21 cellular contexts compared by ENCODE assay signal in the genomic region with DNA sequence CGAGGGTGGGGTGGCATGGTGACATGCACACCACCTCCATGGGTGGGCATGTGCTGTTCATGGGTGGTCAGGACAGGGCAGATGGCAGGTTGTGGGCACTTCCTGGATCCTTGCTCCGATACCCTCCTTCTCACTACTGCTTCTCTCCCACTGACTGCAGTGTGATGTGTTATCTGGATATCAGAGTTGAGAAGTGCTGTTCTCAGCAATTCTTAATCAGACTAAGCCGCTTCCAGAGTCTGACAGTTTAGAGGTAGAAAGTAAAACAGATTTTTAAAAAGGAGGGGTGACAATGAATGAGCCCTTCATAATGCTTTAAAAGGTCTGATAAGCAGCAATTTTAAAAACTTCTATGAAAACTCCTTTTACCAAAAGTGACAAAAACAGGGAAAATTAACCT. TPM values are rescaled to one million over a fixed set of nuclear protein-coding genes. Genes with fewer than 3 reads are reported as not detected.
DNase-seq lines count a peak whose midpoint lies in the region; ATAC-seq, FAIRE-seq and TF ChIP-seq lines count a peak whose summit lies in the region.
"Had no signal": no experiment of that assay in that cellular context is flagged by ENCODE, and none has a peak within 500 bp of the region (broad histone marks: within the 10 kb centered on the region; RNA-seq: fewer than 3 reads in every experiment).

No MANE protein-coding gene starts in this region.

- peaks cover 10% of the 10 kb centered on the region for H3K4me1 Mint-ChIP-seq in activated T-helper 17 cell treated with anti-CD3 and anti-CD28 coated beads, Interleukin-2, amount 50 U/mL, for 72 hours
- no peaks in the 10 kb centered on the region for H3K4me1 Mint-ChIP-seq in progenitor cell of endocrine pancreas (ENCODE audit: low read depth)
- H3K4me1 Mint-ChIP-seq: CD4-positive, alpha-beta memory T cell had no signal

- H2AFZ ChIP-seq in HepG2 (ENCODE audit: low read length): no peak overlapping the region
- H2AFZ ChIP-seq: GM23248 had no signal

- no peaks in the 10 kb centered on the region for H3K9me3 ChIP-seq in HepG2 (ENCODE audit: low read length)
- no peaks in the 10 kb centered on the region for H3K9me3 ChIP-seq in right lobe of liver
- H3K9me3 ChIP-seq in right cardiac atrium (ENCODE audit: control insufficient read depth, low read length): no peaks in the 10 kb centered on the region

- H4K20me1 ChIP-seq in HepG2 (ENCODE audit: insufficient read depth, low read length): no peaks in the 10 kb centered on the region

- H3K79me2 ChIP-seq in HepG2 (ENCODE audit: insufficient read depth, low read length): no peaks in the 10 kb centered on the region

- POLR2A ChIA-PET in HepG2 (lab: Yijun Ruan, JAX) (no interaction called here), RWPE1 (lab: Yijun Ruan, JAX; ENCODE audit: low non-redundant PET) (no interaction called here)

- TF ChIP-seq POLR2A in HepG2 (IDR thresholded peaks at IDR 0.05; ENCODE audit: insufficient read depth in 1 of 2, low read depth in 2 of 2, low read length in 2 of 2) (no peak), right lobe of liver (IDR thresholded peaks at IDR 0.05) (no peak)

- no peak overlapping the region for H3K4me2 ChIP-seq in HepG2 (ENCODE audit: low read depth, low read length)

- no peak for FAIRE-seq in HepG2 (lab: Jason Lieb, UNC)
- FAIRE-seq: GM12892, H1 had no signal

- no peaks in the 10 kb centered on the region for H3K9me3 Mint-ChIP-seq in activated T-helper 17 cell treated with anti-CD3 and anti-CD28 coated beads, Interleukin-2, amount 50 U/mL, for 72 hours
- H3K9me3 Mint-ChIP-seq in progenitor cell of endocrine pancreas (ENCODE audit: low read depth): no peaks in the 10 kb centered on the region
- H3K9me3 Mint-ChIP-seq: CD4-positive, alpha-beta memory T cell had no signal

- H3K27me3 Mint-ChIP-seq in activated T-helper 17 cell treated with anti-CD3 and anti-CD28 coated beads, Interleukin-2, amount 50 U/mL, for 72 hours: no peaks in the 10 kb centered on the region
- H3K27me3 Mint-ChIP-seq in progenitor cell of endocrine pancreas: no peaks in the 10 kb centered on the region
- H3K27me3 Mint-ChIP-seq: CD4-positive, alpha-beta memory T cell had no signal

- TF ChIP-seq EP300 in HepG2 (IDR thresholded peaks at IDR 0.05; ENCODE audit: low read depth in 2 of 2, low read length in 2 of 2): no peak
- TF ChIP-seq EP300 in HepG2 (CRISPR knock-in tag; IDR thresholded peaks at IDR 0.05; ENCODE audit: borderline replicate concordance): no peak

- TF ChIP-seq RAD21 in HepG2 (CRISPR knock-in tag; IDR thresholded peaks at IDR 0.05): no peak

- WGBS in HepG2 (ENCODE audit: low lambda C conversion rate): 100% methylated on average over 3 of the region's 3 CpGs
- 73% methylated on average over 2 of the region's 3 CpGs for WGBS in right lobe of liver (ENCODE audit: insufficient coverage, low coverage, low lambda C conversion rate, missing lambda C conversion rate)
- WGBS in right cardiac atrium: 98% methylated on average over 3 of the region's 3 CpGs

- CTCF ChIA-PET in HepG2 (lab: Yijun Ruan, JAX; ENCODE audit: low intra/inter-chr PET ratio, low total read pairs): no interaction called here
- CTCF ChIA-PET in RWPE1 (lab: Yijun Ruan, JAX): no interaction called here

- H3K4me3 ChIP-seq in HepG2 (replicated peaks in 1 of 3; ENCODE audit: insufficient read depth in 1 of 3, low read depth in 2 of 3, low read length in 3 of 3) (no peak overlapping the region), right lobe of liver (no peak overlapping the region), right cardiac atrium (ENCODE audit: low read length) (no peak overlapping the region)
- H3K4me3 ChIP-seq: GM23248 had no signal

- no peaks in the 10 kb centered on the region for H3K27me3 ChIP-seq in HepG2 (ENCODE audit: control insufficient read depth in 1 of 2, insufficient read depth in 2 of 2, low read length in 2 of 2)
- no peaks in the 10 kb centered on the region for H3K27me3 ChIP-seq in right lobe of liver
- no peaks in the 10 kb centered on the region for H3K27me3 ChIP-seq in right cardiac atrium (ENCODE audit: control insufficient read depth, insufficient read depth)

- DNase-seq in HepG2 (ENCODE audit: low spot score) (no peak), right lobe of liver (no peak), progenitor cell of endocrine pancreas (ENCODE audit: low spot score, unreplicated experiment) (no peak), RWPE1 (ENCODE audit: low spot score) (no peak), right cardiac atrium (no peak), globus pallidus (ENCODE audit: low spot score) (no peak)
- DNase-seq: 8988T; C1 segment of cervical spinal cord; Calu3; CD4-positive, alpha-beta memory T cell; COR-L47; DMS53; DMS79 treated with DMSO at 0.1 percent for 48 hours; GF-D8; GM23248; H7; HCEC 1CT had no signal

- H3K4me1 ChIP-seq in HepG2 (ENCODE audit: insufficient read depth, low read length) (no peaks in the 10 kb centered on the region), right lobe of liver (peaks cover 0 to 4% (median 0%) of the 10 kb centered on the region in 4 donors), right cardiac atrium (ENCODE audit: control insufficient read depth, insufficient read depth, low read length) (no peaks in the 10 kb centered on the region)

- no peak overlapping the region for H3K27ac ChIP-seq in HepG2 (ENCODE audit: extremely low read length, insufficient read depth, low read length)
- H3K27ac ChIP-seq in right lobe of liver: no peak overlapping the region
- H3K27ac ChIP-seq in RWPE1: no peak overlapping the region
- H3K27ac ChIP-seq in right cardiac atrium (ENCODE audit: low read length): no peak overlapping the region
- H3K27ac ChIP-seq: GM23248 had no signal

- H3K27ac Mint-ChIP-seq in activated T-helper 17 cell treated with anti-CD3 and anti-CD28 coated beads, Interleukin-2, amount 50 U/mL, for 72 hours: peak overlapping the region; percentile 59
- peak overlapping the region; percentile 31 for H3K27ac Mint-ChIP-seq in progenitor cell of endocrine pancreas

- TF ChIP-seq CTCF in HepG2 (CRISPR knock-in tag; IDR thresholded peaks at IDR 0.05): no peak
- TF ChIP-seq CTCF in right lobe of liver (IDR thresholded peaks at IDR 0.05): no peak
- no peak for TF ChIP-seq CTCF in progenitor cell of endocrine pancreas (IDR thresholded peaks at IDR 0.05; ENCODE audit: unreplicated experiment)
- TF ChIP-seq CTCF in RWPE1 (conservative IDR thresholded peaks at IDR 0.05; ENCODE audit: low read depth): no peak

- no peak for ATAC-seq in HepG2
- ATAC-seq in right lobe of liver: no peak
- no peak for ATAC-seq in activated T-helper 17 cell treated with anti-CD3 and anti-CD28 coated beads, Interleukin-2, amount 50 U/mL, for 72 hours (replicated peaks)
- no peak for ATAC-seq in right cardiac atrium

- no TSS peak for BruUV-seq in HepG2 (replicated peaks; lab: Mats Ljungman, UMichigan)

- peaks cover 100% of the 10 kb centered on the region for H3K36me3 Mint-ChIP-seq in activated T-helper 17 cell treated with anti-CD3 and anti-CD28 coated beads, Interleukin-2, amount 50 U/mL, for 72 hours (ENCODE audit: low read depth)
- peaks cover 33% of the 10 kb centered on the region for H3K36me3 Mint-ChIP-seq in progenitor cell of endocrine pancreas (ENCODE audit: insufficient read depth)

- no peak overlapping the region for H3K9ac ChIP-seq in HepG2 (ENCODE audit: insufficient read depth, low read depth, low read length)
- H3K9ac ChIP-seq: GM23248 had no signal

- no peak overlapping the region for H3K4me3 Mint-ChIP-seq in activated T-helper 17 cell treated with anti-CD3 and anti-CD28 coated beads, Interleukin-2, amount 50 U/mL, for 72 hours
- no peak overlapping the region for H3K4me3 Mint-ChIP-seq in progenitor cell of endocrine pancreas (ENCODE audit: low read depth)
- H3K4me3 Mint-ChIP-seq: CD4-positive, alpha-beta memory T cell had no signal

- intact Hi-C loops in HepG2 (cut with micrococcal nuclease; ENCODE audit: unreplicated experiment) (no loop called here), right lobe of liver (cut with DNase I) (no loop called here), right cardiac atrium (cut with DNase I) (loop anchor here in 1 of 4 donors (10.0 kb wide), 1 partner anchor 175 kb away; no protein-coding TSS in a partner anchor)

- peaks cover 18 to 62% of the 10 kb centered on the region in 2 experiments; a peak in 4 of 5 replicates for H3K36me3 ChIP-seq in HepG2 (replicated peaks in 1 of 2; ENCODE audit: control insufficient read depth in 1 of 2, insufficient read depth in 2 of 2, low read length in 2 of 2)
- H3K36me3 ChIP-seq in right lobe of liver: peaks cover 0 to 62% (median 13%) of the 10 kb centered on the region in 4 donors

- in situ Hi-C loops in HepG2 (cut with HindIII; ENCODE audit: extremely low pct_ligation_motif_present, low pct_unique_long_range_greater_than_20kb): no loop called here

TF ChIP-seq in HepG2, 621 proteins besides CTCF, POLR2A, EP300 and RAD21 (continues in another document):
- TF ChIP-seq MAFF (IDR thresholded peaks at IDR 0.05; ENCODE audit: low read depth, low read length): peak; percentile 73

RNA-seq across cellular contexts. Expression of a gene that starts 33.9 kb away (rescaled TPM):
- not detected in 2 replicates for total RNA-seq in HepG2 (2016; rRNA removed; fragmentation: Illumina TruSeq; extraction: Trizol)
- total RNA-seq in HepG2 (2016; cell fraction: cytosol; rRNA removed; fragmentation: Illumina TruSeq; extraction: Trizol; ENCODE audit: low read depth): not detected in 2 replicates
- not detected in 2 replicates for total RNA-seq in HepG2 (2016; cell fraction: insoluble cytoplasmic fraction; rRNA removed; fragmentation: Illumina TruSeq; extraction: Trizol)
- not detected in 2 replicates for total RNA-seq in HepG2 (2016; cell fraction: membrane; rRNA removed; fragmentation: Illumina TruSeq; extraction: Trizol)
- not detected in 2 replicates for total RNA-seq in HepG2 (2016; cell fraction: nucleus; rRNA removed; fragmentation: Illumina TruSeq; extraction: Trizol)
- not detected in 2 replicates for polyA plus RNA-seq in HepG2 (2011; rRNA removed)
- not detected in 2 replicates for polyA plus RNA-seq in HepG2 (2011; cell fraction: cytosol; rRNA removed)
- polyA plus RNA-seq in HepG2 (2011; cell fraction: nucleus; rRNA removed): not detected in 2 replicates
- polyA plus RNA-seq in HepG2 (2012): not detected in 2 replicates
- not detected in 2 replicates for polyA plus RNA-seq in HepG2 (2016; cell fraction: cytosol; fragmentation: Illumina TruSeq; extraction: Trizol; ENCODE audit: low read depth)
- not detected in 2 replicates for polyA plus RNA-seq in HepG2 (2016; cell fraction: insoluble cytoplasmic fraction; fragmentation: Illumina TruSeq; extraction: Trizol; ENCODE audit: low read depth)
- not detected in 2 replicates for polyA plus RNA-seq in HepG2 (2016; cell fraction: membrane; fragmentation: Illumina TruSeq; extraction: Trizol; ENCODE audit: low read depth)
- polyA plus RNA-seq in HepG2 (2016; cell fraction: nucleus; fragmentation: Illumina TruSeq; extraction: Trizol; ENCODE audit: insufficient read depth, low read depth): not detected in 2 replicates
- polyA minus RNA-seq in HepG2 (2011; rRNA and poly(A)+ RNA removed; ENCODE audit: low replicate concordance): not detected in 2 replicates
- not detected in 2 replicates for polyA minus RNA-seq in HepG2 (2011; cell fraction: cytosol; rRNA and poly(A)+ RNA removed)
- not detected in 2 replicates for polyA minus RNA-seq in HepG2 (2011; cell fraction: nucleus; rRNA and poly(A)+ RNA removed)
- under 1 TPM in 4 of 6 experiments, not detected in 2; 0.12 to 0.35 (median 0.19) TPM for total RNA-seq in right lobe of liver
- not detected for total RNA-seq in activated T-helper 17 cell treated with anti-CD3 and anti-CD28 coated beads, Interleukin-2, amount 50 U/mL, for 72 hours
- total RNA-seq in progenitor cell of endocrine pancreas: not detected in 2 replicates
- under 1 TPM in 3 of 4 donors, not detected in 1; 0.11 to 0.38 (median 0.31) TPM for total RNA-seq in right cardiac atrium
- 0.09 TPM for polyA plus RNA-seq in right cardiac atrium
- total RNA-seq: CD4-positive, alpha-beta memory T cell; G401; H7 had no signal
- polyA plus RNA-seq: CD4-positive, alpha-beta memory T cell had no signal
